In genomic region chr16:15533386-15533785, GRCh38 we compare ENCODE assay signal across 26 cellular contexts.
"Had no signal": no experiment of that assay in that cellular context is flagged by ENCODE, and none has a peak within 500 bp of the region (broad histone marks: within the 10 kb centered on the region; RNA-seq: fewer than 3 reads in every experiment).

No MANE protein-coding gene starts in this region.

- DNase-seq: activated CD4-positive, alpha-beta T cell treated with anti-CD3 and anti-CD28 coated beads for 36 hours; activated CD4-positive, alpha-beta T cell treated with anti-CD3 and anti-CD28 coated beads, Interleukin-2, amount 50 U/mL, for 1 hour; activated CD8-positive, alpha-beta memory T cell treated with anti-CD3 and anti-CD28 coated beads, Interleukin-2, amount 50 U/mL, for 4 hours; activated CD8-positive, alpha-beta T cell treated with anti-CD3 and anti-CD28 coated beads for 36 hours; activated gamma-delta T cell treated with Interleukin-2 at 50 U/mL for 16 hours; activated naive CD4-positive, alpha-beta T cell treated with anti-CD3 and anti-CD28 coated beads, Interleukin-2, amount 10 ng/mL, durations not matched to agents 7 days and 5 days; activated naive CD8-positive, alpha-beta T cell treated with anti-CD3 and anti-CD28 coated beads for 36 hours; activated T-cell treated with anti-CD3 and anti-CD28 coated beads, Interleukin-2, amount 50 U/mL, for 72 hours; cerebellar nuclear complex; NCI-H1092; NCI-H1417; NCI-H1694; NCI-H2029 treated with DMSO at 0.1 percent for 48 hours; NCI-H226; NCI-H526 treated with DMSO at 0.1 percent for 48 hours; NCI-H82; OCI-M1; RPMI8226; T-cell; T-helper 2 cell; T1000 had no signal

- H3K36me3 Mint-ChIP-seq: activated naive CD4-positive, alpha-beta T cell treated with anti-CD3 and anti-CD28 coated beads, Interleukin-2, amount 10 ng/mL, durations not matched to agents 7 days and 5 days; T-cell had no signal

- H3K27ac ChIP-seq: SK-N-MC, VCaP had no signal

- H3K4me1 Mint-ChIP-seq: activated naive CD4-positive, alpha-beta T cell treated with anti-CD3 and anti-CD28 coated beads, Interleukin-2, amount 10 ng/mL, durations not matched to agents 7 days and 5 days; activated naive CD8-positive, alpha-beta T cell treated with anti-CD3 and anti-CD28 coated beads for 36 hours; T-cell had no signal

- H3K9me3 Mint-ChIP-seq: activated naive CD4-positive, alpha-beta T cell treated with anti-CD3 and anti-CD28 coated beads, Interleukin-2, amount 10 ng/mL, durations not matched to agents 7 days and 5 days; activated naive CD8-positive, alpha-beta T cell treated with anti-CD3 and anti-CD28 coated beads for 36 hours; activated T-helper 2 cell treated with anti-CD3 and anti-CD28 coated beads, Interferon-gamma antibody, Interleukin-2, Interleukin-4, amounts not matched to agents 10 μg/mL and 5 μg/mL and 100 μg/mL, durations not matched to agents 14 hours and 24 hours and 36 hours; T-cell had no signal

- H3K4me3 ChIP-seq: SK-N-MC had no signal

- H3K27me3 Mint-ChIP-seq: activated CD4-positive, alpha-beta T cell treated with anti-CD3 and anti-CD28 coated beads for 36 hours; activated CD8-positive, alpha-beta T cell treated with anti-CD3 and anti-CD28 coated beads for 36 hours; activated naive CD4-positive, alpha-beta T cell treated with anti-CD3 and anti-CD28 coated beads, Interleukin-2, amount 10 ng/mL, durations not matched to agents 7 days and 5 days; activated naive CD8-positive, alpha-beta T cell treated with anti-CD3 and anti-CD28 coated beads for 36 hours had no signal

- H3K27ac Mint-ChIP-seq: activated CD4-positive, alpha-beta T cell treated with anti-CD3 and anti-CD28 coated beads for 36 hours; activated CD8-positive, alpha-beta T cell treated with anti-CD3 and anti-CD28 coated beads for 36 hours; activated naive CD4-positive, alpha-beta T cell treated with anti-CD3 and anti-CD28 coated beads, Interleukin-2, amount 10 ng/mL, durations not matched to agents 7 days and 5 days; activated naive CD8-positive, alpha-beta T cell treated with anti-CD3 and anti-CD28 coated beads for 36 hours; activated T-cell treated with anti-CD3 and anti-CD28 coated beads, Interleukin-2, amount 50 U/mL, for 72 hours; activated T-helper 2 cell treated with anti-CD3 and anti-CD28 coated beads, Interferon-gamma antibody, Interleukin-2, Interleukin-4, amounts not matched to agents 10 μg/mL and 5 μg/mL and 100 μg/mL, durations not matched to agents 14 hours and 24 hours and 36 hours; T-cell had no signal

- H3K4me3 Mint-ChIP-seq: activated CD4-positive, alpha-beta T cell treated with anti-CD3 and anti-CD28 coated beads for 36 hours; activated CD8-positive, alpha-beta T cell treated with anti-CD3 and anti-CD28 coated beads for 36 hours; activated naive CD4-positive, alpha-beta T cell treated with anti-CD3 and anti-CD28 coated beads, Interleukin-2, amount 10 ng/mL, durations not matched to agents 7 days and 5 days; activated naive CD8-positive, alpha-beta T cell treated with anti-CD3 and anti-CD28 coated beads for 36 hours; activated T-cell treated with anti-CD3 and anti-CD28 coated beads, Interleukin-2, amount 50 U/mL, for 72 hours; T-cell had no signal

- ATAC-seq: activated CD4-positive, alpha-beta T cell treated with anti-CD3 and anti-CD28 coated beads for 36 hours; activated CD8-positive, alpha-beta T cell treated with anti-CD3 and anti-CD28 coated beads for 36 hours; activated T-cell treated with anti-CD3 and anti-CD28 coated beads, Interleukin-2, amount 50 U/mL, for 72 hours; Panc1; Right ventricle myocardium inferior; T-cell had no signal
